Comparison of ENCODE assay signal across 8 cellular contexts in the genomic region with DNA sequence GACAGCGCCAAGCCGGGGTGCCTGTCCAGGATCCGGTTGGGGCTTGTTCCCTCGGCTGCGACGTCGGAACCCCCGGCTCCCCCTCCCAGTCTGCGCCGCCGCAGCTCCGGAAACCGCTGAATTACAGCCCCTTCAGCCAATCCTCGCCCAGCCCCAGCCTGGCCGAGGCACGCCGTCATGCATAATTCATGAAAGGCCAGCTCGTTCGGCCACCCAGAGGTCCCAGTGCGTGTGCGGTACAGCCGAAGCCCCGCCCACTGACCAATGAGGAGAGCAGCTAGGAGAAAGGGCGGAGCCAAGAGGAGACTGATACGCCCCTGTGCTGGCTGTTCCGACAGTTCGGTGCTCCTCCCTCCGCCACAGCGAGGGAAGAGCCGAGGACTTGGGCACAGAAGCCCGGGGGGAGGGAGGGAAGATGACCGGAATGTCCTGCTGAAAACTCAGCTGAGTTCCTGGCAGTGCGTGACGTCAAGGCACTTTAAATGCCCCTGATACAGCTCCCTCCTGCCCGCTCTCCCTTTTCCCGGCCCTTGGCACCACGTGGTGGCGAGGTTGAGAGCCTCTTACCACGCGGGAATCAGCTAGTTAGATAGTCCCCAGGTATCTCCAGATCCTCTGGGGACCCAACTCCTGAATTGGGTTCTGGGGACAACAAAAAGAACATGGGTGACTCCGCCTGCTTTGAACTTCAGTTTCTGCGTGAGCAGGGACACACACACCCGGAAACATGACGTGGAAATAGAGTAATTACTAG. TPM values are rescaled to one million over a fixed set of nuclear protein-coding genes. Genes with fewer than 3 reads are reported as not detected.
A peak's percentile ranks its signal among the peaks of the same experiment; 100 is the strongest.
DNase-seq lines count a peak whose midpoint lies in the region; ATAC-seq and TF ChIP-seq lines count a peak whose summit lies in the region.

A gene (minus strand): TSS at position 62 of the 754 bp plus-strand sequence. CDS start 39,926 bp downstream, outside the sequence.

- peak within 1 kb of the TSS; percentile 97 to 98 for H3K9ac ChIP-seq in liver (ENCODE audit: low read depth in 1 of 2, low read length in 2 of 2)

- peak within 1 kb of the TSS; percentile 77 to 100 (median 95) for H3K4me3 ChIP-seq in dorsolateral prefrontal cortex
- H3K4me3 ChIP-seq in liver (ENCODE audit: low read depth in 1 of 3, low read length in 3 of 3), result peak within 1 kb of the TSS; percentile 86 to 99 (median 95)

- DNase-seq in CD1c-positive myeloid dendritic cell (ENCODE audit: extremely low spot score) (peak; percentile 100), NCI-H82 treated with DMSO at 0.1 percent for 48 hours (lab: John Stamatoyannopoulos, UW; ENCODE audit: unreplicated experiment) (peak; percentile 100), dorsolateral prefrontal cortex (peak; percentile 100)
- peak; percentile 100 for DNase-seq in activated CD4-positive, alpha-beta memory T cell treated with anti-CD3 and anti-CD28 coated beads, Interleukin-2, amount 10 ng/mL, durations not matched to agents 7 days and 5 days
- DNase-seq in stimulated activated CD4-positive, alpha-beta T cell treated with anti-CD3 and anti-CD28 coated beads, Interleukin-4, amount 100 ng/mL, for 24 hours, result peak; percentile 100

- H3K4me3 Mint-ChIP-seq in activated CD4-positive, alpha-beta memory T cell treated with anti-CD3 and anti-CD28 coated beads, Interleukin-2, amount 10 ng/mL, durations not matched to agents 7 days and 5 days, result peak within 1 kb of the TSS; percentile 90

- WGBS in liver, result under 1% methylated on average over 44 of the region's 44 CpGs

- no peaks in the 10 kb centered on the region for H3K9me3 Mint-ChIP-seq in activated CD4-positive, alpha-beta memory T cell treated with anti-CD3 and anti-CD28 coated beads, Interleukin-2, amount 10 ng/mL, durations not matched to agents 7 days and 5 days

- intact Hi-C loops in dorsolateral prefrontal cortex (cut with DNase I), result loop anchor here (2.0 to 5.0 kb wide), 3 partner anchors 18 to 72 kb away; no protein-coding TSS in a partner anchor

- TF ChIP-seq CTCF in dorsolateral prefrontal cortex (IDR thresholded peaks at IDR 0.05 in 54 of 56, conservative IDR thresholded peaks at IDR 0.05 in 2 of 56; ENCODE audit: low read depth in 1 of 56, partially characterized antibody in 56 of 56) (peak in 33 of 56 donors; percentile 4 to 61 (median 28)), liver (IDR thresholded peaks at IDR 0.05; ENCODE audit: low read depth, low read length, missing input control) (no peak)

- no peaks in the 10 kb centered on the region for H3K27me3 Mint-ChIP-seq in activated CD4-positive, alpha-beta memory T cell treated with anti-CD3 and anti-CD28 coated beads, Interleukin-2, amount 10 ng/mL, durations not matched to agents 7 days and 5 days

- peaks cover 5 to 25% (median 16%) of the 10 kb centered on the region in 4 donors for H3K4me1 ChIP-seq in liver (ENCODE audit: control insufficient read depth in 4 of 4, insufficient read depth in 4 of 4, low read length in 3 of 4)

- POLR2A ChIA-PET in activated CD4-positive, alpha-beta memory T cell treated with anti-CD3 and anti-CD28 coated beads, Interleukin-2, amount 10 ng/mL, durations not matched to agents 7 days and 5 days (lab: Charles Lee), result interaction anchor here (0.6 to 2.8 kb wide), 41 partner anchors 9 to 699 kb away, joined by 3 to 38 read pairs (median 5); a partner anchor contains a TSS

- peaks cover 0 to under 1% (median 0%) of the 10 kb centered on the region in 4 donors for H3K36me3 ChIP-seq in liver (ENCODE audit: control insufficient read depth in 4 of 4, insufficient read depth in 3 of 4, low read depth in 1 of 4, low read length in 3 of 4)

- H3K27me3 ChIP-seq in dorsolateral prefrontal cortex (no peaks in the 10 kb centered on the region), liver (ENCODE audit: control insufficient read depth in 4 of 4, insufficient read depth in 4 of 4, low read length in 3 of 4) (no peaks in the 10 kb centered on the region)

- H3K27ac ChIP-seq in dorsolateral prefrontal cortex (peak within 1 kb of the TSS; percentile 70 to 100 (median 98)), liver (ENCODE audit: low read depth in 1 of 2, low read length in 2 of 2) (peak within 1 kb of the TSS; percentile 95 to 99)

- CTCF ChIA-PET in activated CD4-positive, alpha-beta memory T cell treated with anti-CD3 and anti-CD28 coated beads, Interleukin-2, amount 10 ng/mL, durations not matched to agents 7 days and 5 days (lab: Charles Lee), result interaction anchor here (0.6 to 2.2 kb wide), 23 partner anchors 10 to 460 kb away, joined by 3 to 15 read pairs (median 4); no protein-coding TSS in a partner anchor

- H3K4me1 Mint-ChIP-seq in activated CD4-positive, alpha-beta memory T cell treated with anti-CD3 and anti-CD28 coated beads, Interleukin-2, amount 10 ng/mL, durations not matched to agents 7 days and 5 days, result peaks cover 46% of the 10 kb centered on the region

- peaks cover 24% of the 10 kb centered on the region for H3K36me3 Mint-ChIP-seq in activated CD4-positive, alpha-beta memory T cell treated with anti-CD3 and anti-CD28 coated beads, Interleukin-2, amount 10 ng/mL, durations not matched to agents 7 days and 5 days (ENCODE audit: low read depth)

- ATAC-seq in GM19438 (IDR thresholded peaks at IDR 0.05; ENCODE audit: low read depth, unreplicated experiment) (peak; percentile 86), HG03575 (IDR thresholded peaks at IDR 0.05; ENCODE audit: extremely low read depth, insufficient number of reproducible peaks, low FRiP score, unreplicated experiment) (peak; percentile 61)

- H3K9me3 ChIP-seq in liver (ENCODE audit: control insufficient read depth in 4 of 4, low read length in 3 of 4), result no peaks in the 10 kb centered on the region

- peak; percentile 48 to 58 for TF ChIP-seq RAD21 in liver (IDR thresholded peaks at IDR 0.05)

- H3K27ac Mint-ChIP-seq in activated CD4-positive, alpha-beta memory T cell treated with anti-CD3 and anti-CD28 coated beads, Interleukin-2, amount 10 ng/mL, durations not matched to agents 7 days and 5 days, result peak within 1 kb of the TSS; percentile 98

TF ChIP-seq in liver, 16 proteins besides CTCF, POLR2A, EP300 and RAD21 (continues in another document):
- peak in 1 of 2 donors; percentile 80 for TF ChIP-seq GABPA (IDR thresholded peaks at IDR 0.05 in 1 of 2, conservative IDR thresholded peaks at IDR 0.05 in 1 of 2)
- TF ChIP-seq, protein P1, sequence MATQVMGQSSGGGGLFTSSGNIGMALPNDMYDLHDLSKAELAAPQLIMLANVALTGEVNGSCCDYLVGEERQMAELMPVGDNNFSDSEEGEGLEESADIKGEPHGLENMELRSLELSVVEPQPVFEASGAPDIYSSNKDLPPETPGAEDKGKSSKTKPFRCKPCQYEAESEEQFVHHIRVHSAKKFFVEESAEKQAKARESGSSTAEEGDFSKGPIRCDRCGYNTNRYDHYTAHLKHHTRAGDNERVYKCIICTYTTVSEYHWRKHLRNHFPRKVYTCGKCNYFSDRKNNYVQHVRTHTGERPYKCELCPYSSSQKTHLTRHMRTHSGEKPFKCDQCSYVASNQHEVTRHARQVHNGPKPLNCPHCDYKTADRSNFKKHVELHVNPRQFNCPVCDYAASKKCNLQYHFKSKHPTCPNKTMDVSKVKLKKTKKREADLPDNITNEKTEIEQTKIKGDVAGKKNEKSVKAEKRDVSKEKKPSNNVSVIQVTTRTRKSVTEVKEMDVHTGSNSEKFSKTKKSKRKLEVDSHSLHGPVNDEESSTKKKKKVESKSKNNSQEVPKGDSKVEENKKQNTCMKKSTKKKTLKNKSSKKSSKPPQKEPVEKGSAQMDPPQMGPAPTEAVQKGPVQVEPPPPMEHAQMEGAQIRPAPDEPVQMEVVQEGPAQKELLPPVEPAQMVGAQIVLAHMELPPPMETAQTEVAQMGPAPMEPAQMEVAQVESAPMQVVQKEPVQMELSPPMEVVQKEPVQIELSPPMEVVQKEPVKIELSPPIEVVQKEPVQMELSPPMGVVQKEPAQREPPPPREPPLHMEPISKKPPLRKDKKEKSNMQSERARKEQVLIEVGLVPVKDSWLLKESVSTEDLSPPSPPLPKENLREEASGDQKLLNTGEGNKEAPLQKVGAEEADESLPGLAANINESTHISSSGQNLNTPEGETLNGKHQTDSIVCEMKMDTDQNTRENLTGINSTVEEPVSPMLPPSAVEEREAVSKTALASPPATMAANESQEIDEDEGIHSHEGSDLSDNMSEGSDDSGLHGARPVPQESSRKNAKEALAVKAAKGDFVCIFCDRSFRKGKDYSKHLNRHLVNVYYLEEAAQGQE (IDR thresholded peaks at IDR 0.05), result peak; percentile 91
- peak; percentile 76 for TF ChIP-seq HNF4A (conservative IDR thresholded peaks at IDR 0.05)
- TF ChIP-seq JUND (IDR thresholded peaks at IDR 0.05), result peak; percentile 98
- TF ChIP-seq, protein P2, sequence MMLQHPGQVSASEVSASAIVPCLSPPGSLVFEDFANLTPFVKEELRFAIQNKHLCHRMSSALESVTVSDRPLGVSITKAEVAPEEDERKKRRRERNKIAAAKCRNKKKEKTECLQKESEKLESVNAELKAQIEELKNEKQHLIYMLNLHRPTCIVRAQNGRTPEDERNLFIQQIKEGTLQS (IDR thresholded peaks at IDR 0.05), result peak; percentile 93
- peak; percentile 82 for TF ChIP-seq TAF1 (conservative IDR thresholded peaks at IDR 0.05)
- TF ChIP-seq RXRA (IDR thresholded peaks at IDR 0.05), result peak; percentile 90 to 94
- peak; percentile 86 for TF ChIP-seq YY1 (IDR thresholded peaks at IDR 0.05)
- TF ChIP-seq FOXA1 (IDR thresholded peaks at IDR 0.05), result peak; percentile 88
- TF ChIP-seq NR2F2 (IDR thresholded peaks at IDR 0.05), result peak; percentile 90
- peak; percentile 72 for TF ChIP-seq HNF4G (IDR thresholded peaks at IDR 0.05)
- TF ChIP-seq SP1 (IDR thresholded peaks at IDR 0.05), result peak; percentile 100
- TF ChIP-seq, protein P3, sequence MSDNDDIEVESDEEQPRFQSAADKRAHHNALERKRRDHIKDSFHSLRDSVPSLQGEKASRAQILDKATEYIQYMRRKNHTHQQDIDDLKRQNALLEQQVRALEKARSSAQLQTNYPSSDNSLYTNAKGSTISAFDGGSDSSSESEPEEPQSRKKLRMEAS (IDR thresholded peaks at IDR 0.05), result peak; percentile 98
- peak; percentile 56 for TF ChIP-seq FOXA2 (IDR thresholded peaks at IDR 0.05)
- peak; percentile 82 to 87 for TF ChIP-seq EGR1 (IDR thresholded peaks at IDR 0.05; ENCODE audit: low read depth in 2 of 2)

RNA-seq across cellular contexts. Expression of the gene that starts here (rescaled TPM):
- total RNA-seq in activated CD4-positive, alpha-beta memory T cell treated with anti-CD3 and anti-CD28 coated beads, Interleukin-2, amount 10 ng/mL, durations not matched to agents 7 days and 5 days, result 100 to 1,000 TPM; 130 to 135 TPM
- total RNA-seq in dorsolateral prefrontal cortex (100 to 1,000 TPM in 55 of 120 experiments, 10 to 100 TPM in 65; 57.7 to 203 (median 98.0) TPM), liver (100 to 1,000 TPM in 1 of 2 donors, 10 to 100 TPM in 1; 68.7 to 301 TPM)
- polyA plus RNA-seq in liver, result 100 to 1,000 TPM; 104 to 123 TPM

Comparison
In these comparisons a context has a peak if more than half of its experiments do, and no peak if none do; other contexts are left out.
1. Peak in every context shown above with its lines: DNase-seq, ATAC-seq, H3K4me3 ChIP-seq and H3K27ac ChIP-seq.